1 cellular context compared by ENCODE assay signal in genomic region chr6:157099912-157100593, GRCh38.
TF ChIP-seq lines count a peak whose summit lies in the region.

No MANE protein-coding gene starts in this region.

TF ChIP-seq in K562, 482 proteins besides CTCF, POLR2A, EP300 and RAD21 (continued from another document and continues in another):
- TF ChIP-seq ZNF318 (IDR thresholded peaks at IDR 0.05; ENCODE audit: borderline replicate concordance in 1 of 2, low read depth in 1 of 2) = no peak
- no peak for TF ChIP-seq TCF15 (CRISPR knock-in tag; IDR thresholded peaks at IDR 0.05)
- no peak for TF ChIP-seq HDAC8 (tag; IDR thresholded peaks at IDR 0.05)
- no peak for TF ChIP-seq ELF2 (CRISPR knock-in tag; IDR thresholded peaks at IDR 0.05)
- TF ChIP-seq CCNT2 (IDR thresholded peaks at IDR 0.05; ENCODE audit: borderline replicate concordance, extremely low read depth, insufficient read length, low read depth, low read length) = no peak
- no peak for TF ChIP-seq RHOXF2B (CRISPR knock-in tag; conservative IDR thresholded peaks at IDR 0.05)
- no peak for TF ChIP-seq ZBTB33 (CRISPR knock-in tag; IDR thresholded peaks at IDR 0.05)
- peak; percentile 34 for TF ChIP-seq TAF1 (IDR thresholded peaks at IDR 0.05; ENCODE audit: control insufficient read depth, extremely low read depth, insufficient read depth, low read length, severe bottlenecking)
- no peak for TF ChIP-seq MTA3 (IDR thresholded peaks at IDR 0.05; ENCODE audit: borderline replicate concordance)
- peak in 1 of 2 experiments; percentile 49; a peak in 2 of 4 replicates for TF ChIP-seq NRF1 (conservative IDR thresholded peaks at IDR 0.05 in 1 of 2, IDR thresholded peaks at IDR 0.05 in 1 of 2)
- no peak for TF ChIP-seq ZNF23 (CRISPR knock-in tag; IDR thresholded peaks at IDR 0.05)
- TF ChIP-seq ZNF121 (CRISPR knock-in tag; conservative IDR thresholded peaks at IDR 0.05) = no peak
- no peak for TF ChIP-seq IRF9 (tag; IDR thresholded peaks at IDR 0.05)
- TF ChIP-seq ELF1 (tag; IDR thresholded peaks at IDR 0.05) = peak; percentile 59
- no peak for TF ChIP-seq ZNF639 (CRISPR knock-in tag; conservative IDR thresholded peaks at IDR 0.05 in 1 of 2, IDR thresholded peaks at IDR 0.05 in 1 of 2)
- TF ChIP-seq RCOR1 (IDR thresholded peaks at IDR 0.05; ENCODE audit: borderline replicate concordance in 1 of 2, low read depth in 2 of 2, low read length in 2 of 2) = peak in 1 of 2 experiments; percentile 68; a peak in 2 of 4 replicates
- no peak for TF ChIP-seq ESRRB (CRISPR knock-in tag; IDR thresholded peaks at IDR 0.05; ENCODE audit: borderline replicate concordance)
- TF ChIP-seq PTBP1 (IDR thresholded peaks at IDR 0.05; ENCODE audit: low read depth, low read length) = no peak
- no peak for TF ChIP-seq FOXM1 (IDR thresholded peaks at IDR 0.05; ENCODE audit: low read depth)
- TF ChIP-seq FOXM1 (CRISPR knock-in tag; IDR thresholded peaks at IDR 0.05; ENCODE audit: low read depth) = no peak
- TF ChIP-seq NBN (IDR thresholded peaks at IDR 0.05; ENCODE audit: low read depth) = no peak
- no peak for TF ChIP-seq NR2C2 (CRISPR knock-in tag; IDR thresholded peaks at IDR 0.05)
- peak; percentile 78 for TF ChIP-seq NR2C2 (tag; IDR thresholded peaks at IDR 0.05)
- peak; percentile 64 for TF ChIP-seq GABPA (tag; conservative IDR thresholded peaks at IDR 0.05; ENCODE audit: low read depth)
- no peak for TF ChIP-seq ZHX1 (conservative IDR thresholded peaks at IDR 0.05; ENCODE audit: low read length)
- TF ChIP-seq GTF2A2 (tag; IDR thresholded peaks at IDR 0.05) = no peak
- no peak for TF ChIP-seq HNRNPUL1 (IDR thresholded peaks at IDR 0.05; ENCODE audit: low read length)
- TF ChIP-seq PYGO2 (tag; IDR thresholded peaks at IDR 0.05) = no peak
- TF ChIP-seq SNIP1 (IDR thresholded peaks at IDR 0.05; ENCODE audit: low read depth) = no peak
- no peak for TF ChIP-seq ZNF778 (CRISPR knock-in tag; IDR thresholded peaks at IDR 0.05)
- TF ChIP-seq JUND (IDR thresholded peaks at IDR 0.05; ENCODE audit: borderline replicate concordance, low read depth, low read length) = 0 out of 2 replicates have a peak, but pooled peaks have one; percentile 43
- no peak for TF ChIP-seq JUND (tag; IDR thresholded peaks at IDR 0.05; ENCODE audit: borderline replicate concordance, low read depth, low read length)
- no peak for TF ChIP-seq CHD1 (IDR thresholded peaks at IDR 0.05; ENCODE audit: low read length)
- TF ChIP-seq PTRF (tag; IDR thresholded peaks at IDR 0.05) = no peak
- TF ChIP-seq DPF2 (IDR thresholded peaks at IDR 0.05) = peak; percentile 55; the same call in 1 of the 2 replicates
- TF ChIP-seq TCF7 (IDR thresholded peaks at IDR 0.05; ENCODE audit: borderline replicate concordance) = no peak
- no peak for TF ChIP-seq MTA1 (IDR thresholded peaks at IDR 0.05; ENCODE audit: borderline replicate concordance)
- TF ChIP-seq NUFIP1 (IDR thresholded peaks at IDR 0.05; ENCODE audit: partially characterized antibody) = no peak
- no peak for TF ChIP-seq TSC22D4 (tag; IDR thresholded peaks at IDR 0.05)
- no peak for TF ChIP-seq ZFP91 (CRISPR knock-in tag; IDR thresholded peaks at IDR 0.05)
- TF ChIP-seq LEF1 (IDR thresholded peaks at IDR 0.05) = peak; percentile 81
- peak; percentile 33; the same call in 1 of the 2 replicates for TF ChIP-seq KLF1 (tag; IDR thresholded peaks at IDR 0.05)
- TF ChIP-seq GTF2E2 (tag; IDR thresholded peaks at IDR 0.05) = no peak
- no peak for TF ChIP-seq NFYB (IDR thresholded peaks at IDR 0.05; ENCODE audit: extremely low read depth, insufficient read length)
